Comparison of ENCODE assay signal across 33 cellular contexts in the genomic region with DNA sequence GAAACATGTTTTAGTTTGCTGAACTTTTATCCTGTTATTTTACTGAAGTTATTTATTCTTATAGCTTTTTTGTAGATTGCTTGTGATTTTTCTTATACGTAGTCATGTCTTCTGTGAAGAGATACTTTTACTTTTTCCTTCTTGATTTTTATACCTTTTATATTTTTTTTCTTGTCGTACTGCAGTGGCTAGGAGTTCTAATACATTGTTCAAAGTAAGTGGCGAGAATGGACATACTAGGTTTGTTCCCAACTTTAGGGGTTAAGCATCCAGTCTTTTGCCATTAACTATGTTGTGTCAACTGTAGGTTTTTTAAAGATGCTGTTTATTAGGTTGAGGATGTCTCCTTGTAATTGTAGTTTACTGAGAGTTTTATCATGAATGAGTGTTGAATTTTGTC.
"Had no signal": no experiment of that assay in that cellular context is flagged by ENCODE, and none has a peak within 500 bp of the region (broad histone marks: within the 10 kb centered on the region; RNA-seq: fewer than 3 reads in every experiment).

No MANE protein-coding gene starts in this region.

- FAIRE-seq: astrocyte, bronchial epithelial cell had no signal

- H3K4me1 ChIP-seq: adrenal gland, ascending aorta, breast epithelium had no signal

- H3K36me3 ChIP-seq: adrenal gland, breast epithelium had no signal

- H3K4me3 ChIP-seq: adrenal gland, ascending aorta, body of pancreas, breast epithelium, cardiac muscle cell had no signal

- ATAC-seq: activated naive CD4-positive, alpha-beta T cell treated with anti-CD3 and anti-CD28 coated beads, Interleukin-2, amount 50 U/mL, for 72 hours; activated naive CD8-positive, alpha-beta T cell treated with anti-CD3 and anti-CD28 coated beads, Interleukin-2, amount 50 U/mL, for 24 hours; activated T-cell treated with anti-CD3 and anti-CD28 coated beads, Interleukin-2, amount 50 U/mL, for 4 hours; activated T-cell treated with anti-CD3 and anti-CD28 coated beads, Interleukin-2, amount 50 U/mL, for 72 hours; activated T-helper 17 cell treated with anti-CD3 and anti-CD28 coated beads, Interleukin-2, amount 50 U/mL, for 72 hours; body of pancreas had no signal

- H3K27me3 ChIP-seq: adrenal gland, ascending aorta, body of pancreas, brain microvascular endothelial cell, breast epithelium, cardiac muscle cell had no signal

- H3K27ac ChIP-seq: adrenal gland, ascending aorta, body of pancreas, brain microvascular endothelial cell, breast epithelium, cardiac muscle cell had no signal

- DNase-seq: activated effector memory CD4-positive, alpha-beta T cell treated with anti-CD3 and anti-CD28 coated beads, Interleukin-2, amount 50 U/mL, for 16 hours; activated effector memory CD4-positive, alpha-beta T cell treated with Interleukin-2 at 50 U/mL for 16 hours; activated gamma-delta T cell; activated gamma-delta T cell treated with Interleukin-2 at 50 U/mL for 16 hours; activated naive CD4-positive, alpha-beta T cell; activated naive CD4-positive, alpha-beta T cell treated with anti-CD3 and anti-CD28 coated beads for 36 hours; activated naive CD4-positive, alpha-beta T cell treated with anti-CD3 and anti-CD28 coated beads, Interleukin-2, amount 10 ng/mL, durations not matched to agents 7 days and 5 days; activated naive CD4-positive, alpha-beta T cell treated with anti-CD3 and anti-CD28 coated beads, Interleukin-2, amount 50 U/mL, for 16 hours; activated naive CD4-positive, alpha-beta T cell treated with Interleukin-2 at 50 U/mL for 16 hours; activated naive CD8-positive, alpha-beta T cell treated with anti-CD3 and anti-CD28 coated beads for 36 hours; activated naive CD8-positive, alpha-beta T cell treated with anti-CD3 and anti-CD28 coated beads, Interleukin-2, amount 10 ng/mL, durations not matched to agents 7 days and 5 days; activated naive CD8-positive, alpha-beta T cell treated with anti-CD3 and anti-CD28 coated beads, Interleukin-2, amount 50 U/mL, for 24 hours; activated T-cell treated with anti-CD3 and anti-CD28 coated beads, Interleukin-2, amount 50 U/mL, for 24 hours; activated T-cell treated with anti-CD3 and anti-CD28 coated beads, Interleukin-2, amount 50 U/mL, for 4 hours; activated T-cell treated with anti-CD3 and anti-CD28 coated beads, Interleukin-2, amount 50 U/mL, for 48 hours; activated T-cell treated with anti-CD3 and anti-CD28 coated beads, Interleukin-2, amount 50 U/mL, for 72 hours; adrenal gland; amniotic stem cell; amygdala; anterior cingulate cortex; aorta; body of pancreas; brain microvascular endothelial cell; caudate nucleus; central memory CD4-positive, alpha-beta T cell; cerebellar nuclear complex had no signal

- H3K9me3 ChIP-seq: body of pancreas, breast epithelium had no signal
